ENCODE assay signal across 15 cellular contexts in genomic region chr9:125409217-125409636, GRCh38.
DNase-seq lines count a peak whose midpoint lies in the region; ATAC-seq and TF ChIP-seq lines count a peak whose summit lies in the region.
"Had no signal": no experiment of that assay in that cellular context is flagged by ENCODE, and none has a peak within 500 bp of the region (broad histone marks: within the 10 kb centered on the region; RNA-seq: fewer than 3 reads in every experiment).

No MANE protein-coding gene starts in this region.

- H4K20me1 ChIP-seq in IMR-90 (ENCODE audit: insufficient read depth, low read length) = no peaks in the 10 kb centered on the region
- no peaks in the 10 kb centered on the region for H4K20me1 ChIP-seq in osteoblast (ENCODE audit: insufficient read depth, low read length)

- H3K4me2 ChIP-seq in IMR-90 (ENCODE audit: low read depth, low read length) (no peak overlapping the region), osteoblast (ENCODE audit: insufficient read depth, low read length) (no peak overlapping the region)

- H2AK5ac ChIP-seq in IMR-90 (ENCODE audit: low read depth, low read length) = peak overlapping the region; percentile 97; the same call in 1 of the 2 replicates

- H2BK15ac ChIP-seq in IMR-90 (ENCODE audit: low read depth, low read length) = peak overlapping the region; percentile 74; the same call in 1 of the 3 replicates

- no peak for TF ChIP-seq POLR2A in IMR-90 (IDR thresholded peaks at IDR 0.05; ENCODE audit: low read depth, low read length)

- no peaks in the 10 kb centered on the region for H3K27me3 ChIP-seq in IMR-90 (ENCODE audit: control insufficient read depth, insufficient read depth, low read length)
- no peaks in the 10 kb centered on the region for H3K27me3 ChIP-seq in osteoblast (ENCODE audit: insufficient read depth, low read length)
- H3K27me3 ChIP-seq in ascending aorta = peaks cover 5% of the 10 kb centered on the region
- H3K27me3 ChIP-seq: SJCRH30 had no signal

- dilution Hi-C loops in IMR-90 (cut with HindIII; ENCODE audit: low sequenced_read_pairs, unreplicated experiment) = no loop called here

- no peak overlapping the region for H3K18ac ChIP-seq in IMR-90 (ENCODE audit: low read depth, low read length)

- H3K36me3 ChIP-seq in IMR-90 (ENCODE audit: control insufficient read depth, insufficient read depth, low read length) (no peaks in the 10 kb centered on the region), osteoblast (ENCODE audit: insufficient read depth, low read length) (no peaks in the 10 kb centered on the region), ascending aorta (no peaks in the 10 kb centered on the region)
- H3K36me3 ChIP-seq: heart right ventricle, SJCRH30 had no signal

- no peak overlapping the region for H2BK20ac ChIP-seq in IMR-90 (ENCODE audit: low read depth, low read length)

- no peak overlapping the region for H3K23ac ChIP-seq in IMR-90 (ENCODE audit: low read depth, low read length)

- WGBS in IMR-90 (ENCODE audit: extremely low coverage in 2 of 2, insufficient read length in 1 of 2), 2 experiments = 100% methylated on average over 5 of the region's 20 CpGs; no CpG with 5 or more reads in 1 of the 2 experiments

- H3K9me3 ChIP-seq in IMR-90 (ENCODE audit: control insufficient read depth, insufficient read depth, low read length) (peaks cover 2% of the 10 kb centered on the region; the same call in 1 of the 2 replicates), osteoblast (ENCODE audit: low read depth, low read length) (no peaks in the 10 kb centered on the region), ascending aorta (no peaks in the 10 kb centered on the region)
- H3K9me3 ChIP-seq: heart right ventricle, mucosa of descending colon, SJCRH30 had no signal

- peaks cover 7% of the 10 kb centered on the region for H3K4me1 Mint-ChIP-seq in activated T-helper 1 cell treated with anti-CD3 and anti-CD28 coated beads, Interleukin-12 subunit alpha, Interleukin-12 subunit beta, Interleukin-2, Interleukin-4 antibody, amounts not matched to agents 30 ng/mL and 10 ng/mL and 1 ng/mL, durations not matched to agents 14 hours and 24 hours and 36 hours (ENCODE audit: low read depth)

- H3K9ac ChIP-seq in IMR-90 (ENCODE audit: low read depth, low read length) = no peak overlapping the region

- peak overlapping the region; percentile 84 for H2AK9ac ChIP-seq in IMR-90 (replicated peaks; ENCODE audit: low read depth, low read length, poor library complexity)

- peak overlapping the region; percentile 91 for H2BK5ac ChIP-seq in IMR-90 (ENCODE audit: low read depth, low read length, poor library complexity, severe bottlenecking)

- peaks cover 0 to 6% of the 10 kb centered on the region in 2 experiments; a peak in 1 of 4 replicates for H3K79me1 ChIP-seq in IMR-90 (ENCODE audit: low read depth in 1 of 2, low read length in 2 of 2)

- CTCF ChIA-PET in IMR-90 (lab: Yijun Ruan, JAX) = no interaction called here

- peaks cover 15% of the 10 kb centered on the region for H3K27me3 Mint-ChIP-seq in activated T-helper 1 cell treated with anti-CD3 and anti-CD28 coated beads, Interleukin-12 subunit alpha, Interleukin-12 subunit beta, Interleukin-2, Interleukin-4 antibody, amounts not matched to agents 30 ng/mL and 10 ng/mL and 1 ng/mL, durations not matched to agents 14 hours and 24 hours and 36 hours (ENCODE audit: insufficient read depth)

- BruUV-seq in IMR-90 (replicated peaks; lab: Mats Ljungman, UMichigan) = no TSS peak

- H4K8ac ChIP-seq in IMR-90 (ENCODE audit: low read depth in 2 of 2, low read length in 2 of 2) = no peak overlapping the region

- peaks cover 8% of the 10 kb centered on the region for H3K9me1 ChIP-seq in IMR-90 (ENCODE audit: insufficient read depth, low read length)

- no peak overlapping the region for H4K5ac ChIP-seq in IMR-90 (ENCODE audit: low read depth, low read length)

- peak; percentile 28 for DNase-seq in activated CD4-positive, alpha-beta T cell treated with anti-CD3 and anti-CD28 coated beads for 48 hours
- DNase-seq in activated CD4-positive, alpha-beta T cell treated with anti-CD3 and anti-CD28 coated beads, Interleukin-2, amount 50 U/mL, for 1 hour = no peak
- DNase-seq in IMR-90 (no peak), osteoblast (ENCODE audit: insufficient read length, low spot score, missing footprints) (peak; percentile 50), ascending aorta (ENCODE audit: low spot score in 2 of 2) (no peak), caudate nucleus (lab: John Stamatoyannopoulos, UW) (no peak)
- DNase-seq in activated T-helper 1 cell treated with anti-CD3 and anti-CD28 coated beads, Interleukin-12 subunit alpha, Interleukin-12 subunit beta, Interleukin-2, Interleukin-4 antibody, amounts not matched to agents 30 ng/mL and 10 ng/mL and 1 ng/mL, durations not matched to agents 14 hours and 24 hours and 36 hours (ENCODE audit: low spot score) = no peak
- DNase-seq in effector CD4-positive, alpha-beta T cell = no peak
- DNase-seq: activated CD8-positive, alpha-beta memory T cell treated with anti-CD3 and anti-CD28 coated beads, Interleukin-2, amount 50 U/mL, for 48 hours; AML-193; dorsolateral prefrontal cortex; NCI-H1105 treated with DMSO at 0.1 percent for 48 hours had no signal

- H3K27ac ChIP-seq in IMR-90 (ENCODE audit: insufficient read depth, low read length) (no peak overlapping the region), osteoblast (ENCODE audit: low read depth, low read length) (no peak overlapping the region), ascending aorta (no peak overlapping the region), caudate nucleus (ENCODE audit: low read depth, low read length) (no peak overlapping the region)

- intact Hi-C loops in IMR-90 (cut with micrococcal nuclease) = loop anchor here (2.0 to 10.0 kb wide), 4 partner anchors 150 to 1086 kb away; partner anchors contain the start of gene MAPKAP1
- intact Hi-C loops in activated T-helper 1 cell treated with anti-CD3 and anti-CD28 coated beads, Interleukin-12 subunit alpha, Interleukin-12 subunit beta, Interleukin-2, Interleukin-4 antibody, amounts not matched to agents 30 ng/mL and 10 ng/mL and 1 ng/mL, durations not matched to agents 14 hours and 24 hours and 36 hours (cut with micrococcal nuclease) = loop anchor here (2.0 kb wide), 1 partner anchor 150 kb away; no protein-coding TSS in a partner anchor
- intact Hi-C loops in ascending aorta (cut with DNase I) = loop anchor here (2.0 to 10.0 kb wide), 4 partner anchors 222 to 1086 kb away; no protein-coding TSS in a partner anchor

- TF ChIP-seq CTCF in IMR-90 (conservative IDR thresholded peaks at IDR 0.05; ENCODE audit: low read depth, low read length) (no peak), osteoblast (IDR thresholded peaks at IDR 0.05; ENCODE audit: extremely low read depth, low read depth, low read length) (no peak), ascending aorta (IDR thresholded peaks at IDR 0.05) (no peak)

- H3K9me3 Mint-ChIP-seq in activated T-helper 1 cell treated with anti-CD3 and anti-CD28 coated beads, Interleukin-12 subunit alpha, Interleukin-12 subunit beta, Interleukin-2, Interleukin-4 antibody, amounts not matched to agents 30 ng/mL and 10 ng/mL and 1 ng/mL, durations not matched to agents 14 hours and 24 hours and 36 hours = no peaks in the 10 kb centered on the region

- H3K14ac ChIP-seq in IMR-90 (replicated peaks; ENCODE audit: low read depth, low read length) = no peak overlapping the region

- no peak overlapping the region for H2AFZ ChIP-seq in IMR-90 (replicated peaks; ENCODE audit: low read length, poor library complexity)
- no peak overlapping the region for H2AFZ ChIP-seq in osteoblast (ENCODE audit: low read length)

- in situ Hi-C loops in IMR-90 (cut with MboI; ENCODE audit: low sequenced_read_pairs) = loop anchor here (5.0 to 25.0 kb wide), 4 partner anchors 226 to 1078 kb away; no protein-coding TSS in a partner anchor

- no peak for ATAC-seq in IMR-90 (ENCODE audit: low read depth)

- no peak overlapping the region for H3K56ac ChIP-seq in IMR-90 (ENCODE audit: extremely low read depth, insufficient read depth, low read length)

- H3K79me2 ChIP-seq in osteoblast (ENCODE audit: insufficient read depth, low read length) = no peaks in the 10 kb centered on the region

- H4K91ac ChIP-seq in IMR-90 (ENCODE audit: insufficient read depth, low read depth, low read length) = peak overlapping the region; percentile 30; the same call in 1 of the 2 replicates

- peak overlapping the region; percentile 85; the same call in 1 of the 2 replicates for H3K4ac ChIP-seq in IMR-90 (ENCODE audit: low read depth, low read length)

- peaks cover 3% of the 10 kb centered on the region; the same call in 1 of the 2 replicates for H3K4me1 ChIP-seq in IMR-90 (ENCODE audit: control insufficient read depth, insufficient read depth, low read length)
- no peaks in the 10 kb centered on the region for H3K4me1 ChIP-seq in osteoblast (ENCODE audit: insufficient read depth, low read length)
- peaks cover 2 to 4% of the 10 kb centered on the region in 2 donors for H3K4me1 ChIP-seq in ascending aorta

- peak overlapping the region; percentile 79 for H3K4me3 Mint-ChIP-seq in activated T-helper 1 cell treated with anti-CD3 and anti-CD28 coated beads, Interleukin-12 subunit alpha, Interleukin-12 subunit beta, Interleukin-2, Interleukin-4 antibody, amounts not matched to agents 30 ng/mL and 10 ng/mL and 1 ng/mL, durations not matched to agents 14 hours and 24 hours and 36 hours

- TF ChIP-seq RAD21 in IMR-90 (IDR thresholded peaks at IDR 0.05; ENCODE audit: low read length) = no peak

- H3K4me3 ChIP-seq in IMR-90 (ENCODE audit: insufficient read depth, low read depth, low read length) (no peak overlapping the region), osteoblast (ENCODE audit: insufficient read depth, low read length) (no peak overlapping the region), ascending aorta (no peak overlapping the region)
- H3K4me3 ChIP-seq: mucosa of descending colon had no signal

- no peaks in the 10 kb centered on the region for H3K36me3 Mint-ChIP-seq in activated T-helper 1 cell treated with anti-CD3 and anti-CD28 coated beads, Interleukin-12 subunit alpha, Interleukin-12 subunit beta, Interleukin-2, Interleukin-4 antibody, amounts not matched to agents 30 ng/mL and 10 ng/mL and 1 ng/mL, durations not matched to agents 14 hours and 24 hours and 36 hours (ENCODE audit: low read depth)

- H3K27ac Mint-ChIP-seq in activated T-helper 1 cell treated with anti-CD3 and anti-CD28 coated beads, Interleukin-12 subunit alpha, Interleukin-12 subunit beta, Interleukin-2, Interleukin-4 antibody, amounts not matched to agents 30 ng/mL and 10 ng/mL and 1 ng/mL, durations not matched to agents 14 hours and 24 hours and 36 hours = no peak overlapping the region

- POLR2A ChIA-PET in IMR-90 (lab: Charles Lee; ENCODE audit: unreplicated experiment) = no interaction called here

- H2BK120ac ChIP-seq in IMR-90 (ENCODE audit: low read depth, low read length) = no peak overlapping the region

TF ChIP-seq in IMR-90, 13 proteins besides CTCF, POLR2A, EP300 and RAD21 (continues in another document):
- TF ChIP-seq MXI1 (IDR thresholded peaks at IDR 0.05; ENCODE audit: borderline replicate concordance, low read depth, low read length) (no peak), SMC3 (IDR thresholded peaks at IDR 0.05; ENCODE audit: low read depth, low read length) (no peak), RFX5 (IDR thresholded peaks at IDR 0.05; ENCODE audit: low read depth, low read length) (no peak), RCOR1 (IDR thresholded peaks at IDR 0.05; ENCODE audit: insufficient replicate concordance, low read length) (no peak), MAZ (IDR thresholded peaks at IDR 0.05; ENCODE audit: borderline replicate concordance, low read depth, low read length) (no peak)

Comparison
In these comparisons a context has a peak if more than half of its experiments do, and no peak if none do; other contexts are left out.
1. DNase-seq: peak in activated CD4-positive, alpha-beta T cell treated with anti-CD3 and anti-CD28 coated beads for 48 hours (single experiment) and osteoblast (single experiment); none in activated CD4-positive, alpha-beta T cell treated with anti-CD3 and anti-CD28 coated beads, Interleukin-2, amount 50 U/mL, for 1 hour (single experiment), IMR-90 (single experiment), activated T-helper 1 cell treated with anti-CD3 and anti-CD28 coated beads, Interleukin-12 subunit alpha, Interleukin-12 subunit beta, Interleukin-2, Interleukin-4 antibody, amounts not matched to agents 30 ng/mL and 10 ng/mL and 1 ng/mL, durations not matched to agents 14 hours and 24 hours and 36 hours (single experiment), effector CD4-positive, alpha-beta T cell (single experiment), ascending aorta (0 of 2) and caudate nucleus (0 of 61).